In the genomic region with DNA sequence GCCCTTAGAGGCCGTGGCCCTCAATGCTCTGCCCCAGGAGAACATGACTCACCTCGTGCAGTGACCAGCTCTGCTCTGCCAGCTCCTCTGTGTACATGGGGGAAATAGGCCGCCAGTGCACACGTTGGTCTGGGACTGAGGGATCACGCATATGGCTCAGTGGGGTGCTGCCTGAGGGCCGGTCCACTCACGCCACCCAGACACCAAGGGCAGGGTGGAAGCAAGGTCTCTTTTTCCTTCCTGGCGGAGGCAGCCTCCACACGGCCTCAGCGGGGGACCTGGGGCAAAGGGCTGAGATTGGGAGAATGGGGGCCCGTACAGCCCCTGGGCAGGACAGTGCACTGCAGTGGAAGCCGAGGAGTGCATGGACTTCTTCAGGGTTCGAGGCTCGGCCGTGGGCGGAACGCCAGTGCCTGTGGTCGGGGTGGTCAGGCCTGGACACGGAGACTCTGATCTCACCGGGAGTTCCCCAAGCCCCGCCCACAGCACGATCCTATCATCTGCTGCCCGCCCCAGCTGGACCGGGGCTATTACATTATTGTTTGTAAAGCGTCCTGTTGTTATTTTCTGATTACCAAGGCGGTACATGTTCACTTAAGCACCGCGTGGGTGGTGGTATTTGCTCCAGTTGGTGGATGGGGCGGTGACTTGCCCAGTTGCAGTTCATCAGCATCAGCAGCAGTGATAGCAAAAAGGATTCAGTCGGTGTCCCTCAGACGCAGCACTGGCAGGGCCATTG, we compare ENCODE assay signal across 1 cellular context.
TF ChIP-seq lines count a peak whose summit lies in the region.

No MANE protein-coding gene starts in this region.

TF ChIP-seq in HepG2, 621 proteins besides CTCF, POLR2A, EP300 and RAD21 (continued from another document and continues in another):
- TF ChIP-seq, protein P1, sequence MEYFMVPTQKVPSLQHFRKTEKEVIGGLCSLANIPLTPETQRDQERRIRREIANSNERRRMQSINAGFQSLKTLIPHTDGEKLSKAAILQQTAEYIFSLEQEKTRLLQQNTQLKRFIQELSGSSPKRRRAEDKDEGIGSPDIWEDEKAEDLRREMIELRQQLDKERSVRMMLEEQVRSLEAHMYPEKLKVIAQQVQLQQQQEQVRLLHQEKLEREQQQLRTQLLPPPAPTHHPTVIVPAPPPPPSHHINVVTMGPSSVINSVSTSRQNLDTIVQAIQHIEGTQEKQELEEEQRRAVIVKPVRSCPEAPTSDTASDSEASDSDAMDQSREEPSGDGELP (IDR thresholded peaks at IDR 0.05; ENCODE audit: borderline replicate concordance, low read depth): peak; percentile 80
- TF ChIP-seq, protein P2, sequence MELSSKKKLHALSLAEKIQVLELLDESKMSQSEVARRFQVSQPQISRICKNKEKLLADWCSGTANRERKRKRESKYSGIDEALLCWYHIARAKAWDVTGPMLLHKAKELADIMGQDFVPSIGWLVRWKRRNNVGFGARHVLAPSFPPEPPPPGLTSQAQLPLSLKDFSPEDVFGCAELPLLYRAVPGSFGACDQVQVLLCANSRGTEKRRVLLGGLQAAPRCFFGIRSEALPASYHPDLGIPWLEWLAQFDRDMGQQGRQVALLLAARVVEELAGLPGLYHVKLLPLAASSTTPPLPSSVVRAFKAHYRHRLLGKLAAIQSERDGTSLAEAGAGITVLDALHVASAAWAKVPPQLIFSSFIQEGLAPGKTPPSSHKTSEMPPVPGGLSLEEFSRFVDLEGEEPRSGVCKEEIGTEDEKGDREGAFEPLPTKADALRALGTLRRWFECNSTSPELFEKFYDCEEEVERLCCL (CRISPR knock-in tag; IDR thresholded peaks at IDR 0.05; ENCODE audit: borderline replicate concordance): 0 out of 2 replicates have a peak, but pooled peaks have one; percentile 63
- TF ChIP-seq ZNF761 (CRISPR knock-in tag; conservative IDR thresholded peaks at IDR 0.05) (peak; percentile 77), ZKSCAN5 (CRISPR knock-in tag; IDR thresholded peaks at IDR 0.05) (no peak), ZNF75D (CRISPR knock-in tag; IDR thresholded peaks at IDR 0.05; ENCODE audit: borderline replicate concordance) (no peak), DMAP1 (CRISPR knock-in tag; IDR thresholded peaks at IDR 0.05) (no peak), ADNP (CRISPR knock-in tag; IDR thresholded peaks at IDR 0.05) (peak; percentile 50; the same call in 1 of the 2 replicates), HMG20A (CRISPR knock-in tag; IDR thresholded peaks at IDR 0.05; ENCODE audit: borderline replicate concordance) (0 out of 2 replicates have a peak, but pooled peaks have one; percentile 15), KDM1A (CRISPR knock-in tag; IDR thresholded peaks at IDR 0.05) (no peak), PAWR (CRISPR knock-in tag; IDR thresholded peaks at IDR 0.05; ENCODE audit: borderline replicate concordance) (no peak), RCOR2 (CRISPR knock-in tag; IDR thresholded peaks at IDR 0.05) (no peak), GATAD1 (CRISPR knock-in tag; IDR thresholded peaks at IDR 0.05) (peak; percentile 20; the same call in 1 of the 2 replicates), NFKBIZ (CRISPR knock-in tag; IDR thresholded peaks at IDR 0.05) (0 out of 2 replicates have a peak, but pooled peaks have one; percentile 27), IRF2 (CRISPR knock-in tag; IDR thresholded peaks at IDR 0.05) (peak; percentile 9; the same call in 1 of the 2 replicates), ZBTB20 (CRISPR knock-in tag; IDR thresholded peaks at IDR 0.05; ENCODE audit: borderline replicate concordance, low read depth) (0 out of 2 replicates have a peak, but pooled peaks have one; percentile 55), MED8 (CRISPR knock-in tag; IDR thresholded peaks at IDR 0.05; ENCODE audit: insufficient replicate concordance) (peak; percentile 36), NCOR1 (IDR thresholded peaks at IDR 0.05; ENCODE audit: borderline replicate concordance, low read length) (no peak), SRSF9 (IDR thresholded peaks at IDR 0.05; ENCODE audit: borderline replicate concordance, insufficient read depth, low read depth, low read length, poor library complexity, severe bottlenecking) (no peak), JDP2 (CRISPR knock-in tag; IDR thresholded peaks at IDR 0.05; ENCODE audit: borderline replicate concordance) (no peak), SRY (CRISPR knock-in tag; IDR thresholded peaks at IDR 0.05) (no peak), RXRB (CRISPR knock-in tag; IDR thresholded peaks at IDR 0.05; ENCODE audit: borderline replicate concordance) (0 out of 2 replicates have a peak, but pooled peaks have one; percentile 7), ZNF768 (CRISPR knock-in tag; IDR thresholded peaks at IDR 0.05) (peak; percentile 72; the same call in 1 of the 2 replicates), NAIF1 (CRISPR knock-in tag; IDR thresholded peaks at IDR 0.05; ENCODE audit: borderline replicate concordance) (peak; percentile 4; the same call in 1 of the 2 replicates), ZNF552 (CRISPR knock-in tag; IDR thresholded peaks at IDR 0.05; ENCODE audit: borderline replicate concordance) (0 out of 2 replicates have a peak, but pooled peaks have one; percentile 55), ZNF746 (CRISPR knock-in tag; IDR thresholded peaks at IDR 0.05) (peak; percentile 44; the same call in 1 of the 2 replicates), FOXA1 (IDR thresholded peaks at IDR 0.05) (no peak), FOXA1 (CRISPR knock-in tag; IDR thresholded peaks at IDR 0.05) (peak; percentile 48), BCL6 (CRISPR knock-in tag; IDR thresholded peaks at IDR 0.05) (no peak)
- TF ChIP-seq, protein P3, sequence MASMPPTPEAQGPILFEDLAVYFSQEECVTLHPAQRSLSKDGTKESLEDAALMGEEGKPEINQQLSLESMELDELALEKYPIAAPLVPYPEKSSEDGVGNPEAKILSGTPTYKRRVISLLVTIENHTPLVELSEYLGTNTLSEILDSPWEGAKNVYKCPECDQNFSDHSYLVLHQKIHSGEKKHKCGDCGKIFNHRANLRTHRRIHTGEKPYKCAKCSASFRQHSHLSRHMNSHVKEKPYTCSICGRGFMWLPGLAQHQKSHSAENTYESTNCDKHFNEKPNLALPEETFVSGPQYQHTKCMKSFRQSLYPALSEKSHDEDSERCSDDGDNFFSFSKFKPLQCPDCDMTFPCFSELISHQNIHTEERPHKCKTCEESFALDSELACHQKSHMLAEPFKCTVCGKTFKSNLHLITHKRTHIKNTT (CRISPR knock-in tag; IDR thresholded peaks at IDR 0.05): no peak
- TF ChIP-seq, protein P4, sequence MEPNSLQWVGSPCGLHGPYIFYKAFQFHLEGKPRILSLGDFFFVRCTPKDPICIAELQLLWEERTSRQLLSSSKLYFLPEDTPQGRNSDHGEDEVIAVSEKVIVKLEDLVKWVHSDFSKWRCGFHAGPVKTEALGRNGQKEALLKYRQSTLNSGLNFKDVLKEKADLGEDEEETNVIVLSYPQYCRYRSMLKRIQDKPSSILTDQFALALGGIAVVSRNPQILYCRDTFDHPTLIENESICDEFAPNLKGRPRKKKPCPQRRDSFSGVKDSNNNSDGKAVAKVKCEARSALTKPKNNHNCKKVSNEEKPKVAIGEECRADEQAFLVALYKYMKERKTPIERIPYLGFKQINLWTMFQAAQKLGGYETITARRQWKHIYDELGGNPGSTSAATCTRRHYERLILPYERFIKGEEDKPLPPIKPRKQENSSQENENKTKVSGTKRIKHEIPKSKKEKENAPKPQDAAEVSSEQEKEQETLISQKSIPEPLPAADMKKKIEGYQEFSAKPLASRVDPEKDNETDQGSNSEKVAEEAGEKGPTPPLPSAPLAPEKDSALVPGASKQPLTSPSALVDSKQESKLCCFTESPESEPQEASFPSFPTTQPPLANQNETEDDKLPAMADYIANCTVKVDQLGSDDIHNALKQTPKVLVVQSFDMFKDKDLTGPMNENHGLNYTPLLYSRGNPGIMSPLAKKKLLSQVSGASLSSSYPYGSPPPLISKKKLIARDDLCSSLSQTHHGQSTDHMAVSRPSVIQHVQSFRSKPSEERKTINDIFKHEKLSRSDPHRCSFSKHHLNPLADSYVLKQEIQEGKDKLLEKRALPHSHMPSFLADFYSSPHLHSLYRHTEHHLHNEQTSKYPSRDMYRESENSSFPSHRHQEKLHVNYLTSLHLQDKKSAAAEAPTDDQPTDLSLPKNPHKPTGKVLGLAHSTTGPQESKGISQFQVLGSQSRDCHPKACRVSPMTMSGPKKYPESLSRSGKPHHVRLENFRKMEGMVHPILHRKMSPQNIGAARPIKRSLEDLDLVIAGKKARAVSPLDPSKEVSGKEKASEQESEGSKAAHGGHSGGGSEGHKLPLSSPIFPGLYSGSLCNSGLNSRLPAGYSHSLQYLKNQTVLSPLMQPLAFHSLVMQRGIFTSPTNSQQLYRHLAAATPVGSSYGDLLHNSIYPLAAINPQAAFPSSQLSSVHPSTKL (CRISPR knock-in tag; IDR thresholded peaks at IDR 0.05): no peak
- TF ChIP-seq, protein P5, sequence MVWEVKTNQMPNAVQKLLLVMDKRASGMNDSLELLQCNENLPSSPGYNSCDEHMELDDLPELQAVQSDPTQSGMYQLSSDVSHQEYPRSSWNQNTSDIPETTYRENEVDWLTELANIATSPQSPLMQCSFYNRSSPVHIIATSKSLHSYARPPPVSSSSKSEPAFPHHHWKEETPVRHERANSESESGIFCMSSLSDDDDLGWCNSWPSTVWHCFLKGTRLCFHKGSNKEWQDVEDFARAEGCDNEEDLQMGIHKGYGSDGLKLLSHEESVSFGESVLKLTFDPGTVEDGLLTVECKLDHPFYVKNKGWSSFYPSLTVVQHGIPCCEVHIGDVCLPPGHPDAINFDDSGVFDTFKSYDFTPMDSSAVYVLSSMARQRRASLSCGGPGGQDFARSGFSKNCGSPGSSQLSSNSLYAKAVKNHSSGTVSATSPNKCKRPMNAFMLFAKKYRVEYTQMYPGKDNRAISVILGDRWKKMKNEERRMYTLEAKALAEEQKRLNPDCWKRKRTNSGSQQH (CRISPR knock-in tag; IDR thresholded peaks at IDR 0.05; ENCODE audit: low read depth): 0 out of 2 replicates have a peak, but pooled peaks have one; percentile 24
- TF ChIP-seq, protein P6, sequence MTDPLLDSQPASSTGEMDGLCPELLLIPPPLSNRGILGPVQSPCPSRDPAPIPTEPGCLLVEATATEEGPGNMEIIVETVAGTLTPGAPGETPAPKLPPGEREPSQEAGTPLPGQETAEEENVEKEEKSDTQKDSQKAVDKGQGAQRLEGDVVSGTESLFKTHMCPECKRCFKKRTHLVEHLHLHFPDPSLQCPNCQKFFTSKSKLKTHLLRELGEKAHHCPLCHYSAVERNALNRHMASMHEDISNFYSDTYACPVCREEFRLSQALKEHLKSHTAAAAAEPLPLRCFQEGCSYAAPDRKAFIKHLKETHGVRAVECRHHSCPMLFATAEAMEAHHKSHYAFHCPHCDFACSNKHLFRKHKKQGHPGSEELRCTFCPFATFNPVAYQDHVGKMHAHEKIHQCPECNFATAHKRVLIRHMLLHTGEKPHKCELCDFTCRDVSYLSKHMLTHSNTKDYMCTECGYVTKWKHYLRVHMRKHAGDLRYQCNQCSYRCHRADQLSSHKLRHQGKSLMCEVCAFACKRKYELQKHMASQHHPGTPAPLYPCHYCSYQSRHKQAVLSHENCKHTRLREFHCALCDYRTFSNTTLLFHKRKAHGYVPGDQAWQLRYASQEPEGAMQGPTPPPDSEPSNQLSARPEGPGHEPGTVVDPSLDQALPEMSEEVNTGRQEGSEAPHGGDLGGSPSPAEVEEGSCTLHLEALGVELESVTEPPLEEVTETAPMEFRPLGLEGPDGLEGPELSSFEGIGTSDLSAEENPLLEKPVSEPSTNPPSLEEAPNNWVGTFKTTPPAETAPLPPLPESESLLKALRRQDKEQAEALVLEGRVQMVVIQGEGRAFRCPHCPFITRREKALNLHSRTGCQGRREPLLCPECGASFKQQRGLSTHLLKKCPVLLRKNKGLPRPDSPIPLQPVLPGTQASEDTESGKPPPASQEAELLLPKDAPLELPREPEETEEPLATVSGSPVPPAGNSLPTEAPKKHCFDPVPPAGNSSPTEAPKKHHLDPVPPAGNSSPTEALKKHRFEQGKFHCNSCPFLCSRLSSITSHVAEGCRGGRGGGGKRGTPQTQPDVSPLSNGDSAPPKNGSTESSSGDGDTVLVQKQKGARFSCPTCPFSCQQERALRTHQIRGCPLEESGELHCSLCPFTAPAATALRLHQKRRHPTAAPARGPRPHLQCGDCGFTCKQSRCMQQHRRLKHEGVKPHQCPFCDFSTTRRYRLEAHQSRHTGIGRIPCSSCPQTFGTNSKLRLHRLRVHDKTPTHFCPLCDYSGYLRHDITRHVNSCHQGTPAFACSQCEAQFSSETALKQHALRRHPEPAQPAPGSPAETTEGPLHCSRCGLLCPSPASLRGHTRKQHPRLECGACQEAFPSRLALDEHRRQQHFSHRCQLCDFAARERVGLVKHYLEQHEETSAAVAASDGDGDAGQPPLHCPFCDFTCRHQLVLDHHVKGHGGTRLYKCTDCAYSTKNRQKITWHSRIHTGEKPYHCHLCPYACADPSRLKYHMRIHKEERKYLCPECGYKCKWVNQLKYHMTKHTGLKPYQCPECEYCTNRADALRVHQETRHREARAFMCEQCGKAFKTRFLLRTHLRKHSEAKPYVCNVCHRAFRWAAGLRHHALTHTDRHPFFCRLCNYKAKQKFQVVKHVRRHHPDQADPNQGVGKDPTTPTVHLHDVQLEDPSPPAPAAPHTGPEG (CRISPR knock-in tag; IDR thresholded peaks at IDR 0.05): peak; percentile 23; the same call in 1 of the 2 replicates
- TF ChIP-seq, protein P7, sequence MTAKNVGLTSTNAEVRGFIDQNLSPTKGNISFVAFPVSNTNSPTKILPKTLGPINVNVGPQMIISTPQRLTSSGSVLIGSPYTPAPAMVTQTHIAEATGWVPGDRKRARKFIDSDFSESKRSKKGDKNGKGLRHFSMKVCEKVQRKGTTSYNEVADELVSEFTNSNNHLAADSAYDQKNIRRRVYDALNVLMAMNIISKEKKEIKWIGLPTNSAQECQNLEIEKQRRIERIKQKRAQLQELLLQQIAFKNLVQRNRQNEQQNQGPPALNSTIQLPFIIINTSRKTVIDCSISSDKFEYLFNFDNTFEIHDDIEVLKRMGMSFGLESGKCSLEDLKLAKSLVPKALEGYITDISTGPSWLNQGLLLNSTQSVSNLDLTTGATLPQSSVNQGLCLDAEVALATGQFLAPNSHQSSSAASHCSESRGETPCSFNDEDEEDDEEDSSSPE (CRISPR knock-in tag; IDR thresholded peaks at IDR 0.05): 0 out of 2 replicates have a peak, but pooled peaks have one; percentile 20
- TF ChIP-seq, protein P8, sequence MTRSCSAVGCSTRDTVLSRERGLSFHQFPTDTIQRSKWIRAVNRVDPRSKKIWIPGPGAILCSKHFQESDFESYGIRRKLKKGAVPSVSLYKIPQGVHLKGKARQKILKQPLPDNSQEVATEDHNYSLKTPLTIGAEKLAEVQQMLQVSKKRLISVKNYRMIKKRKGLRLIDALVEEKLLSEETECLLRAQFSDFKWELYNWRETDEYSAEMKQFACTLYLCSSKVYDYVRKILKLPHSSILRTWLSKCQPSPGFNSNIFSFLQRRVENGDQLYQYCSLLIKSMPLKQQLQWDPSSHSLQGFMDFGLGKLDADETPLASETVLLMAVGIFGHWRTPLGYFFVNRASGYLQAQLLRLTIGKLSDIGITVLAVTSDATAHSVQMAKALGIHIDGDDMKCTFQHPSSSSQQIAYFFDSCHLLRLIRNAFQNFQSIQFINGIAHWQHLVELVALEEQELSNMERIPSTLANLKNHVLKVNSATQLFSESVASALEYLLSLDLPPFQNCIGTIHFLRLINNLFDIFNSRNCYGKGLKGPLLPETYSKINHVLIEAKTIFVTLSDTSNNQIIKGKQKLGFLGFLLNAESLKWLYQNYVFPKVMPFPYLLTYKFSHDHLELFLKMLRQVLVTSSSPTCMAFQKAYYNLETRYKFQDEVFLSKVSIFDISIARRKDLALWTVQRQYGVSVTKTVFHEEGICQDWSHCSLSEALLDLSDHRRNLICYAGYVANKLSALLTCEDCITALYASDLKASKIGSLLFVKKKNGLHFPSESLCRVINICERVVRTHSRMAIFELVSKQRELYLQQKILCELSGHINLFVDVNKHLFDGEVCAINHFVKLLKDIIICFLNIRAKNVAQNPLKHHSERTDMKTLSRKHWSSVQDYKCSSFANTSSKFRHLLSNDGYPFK (CRISPR knock-in tag; IDR thresholded peaks at IDR 0.05; ENCODE audit: borderline replicate concordance): peak; percentile 36; the same call in 1 of the 2 replicates
- TF ChIP-seq, protein P9, sequence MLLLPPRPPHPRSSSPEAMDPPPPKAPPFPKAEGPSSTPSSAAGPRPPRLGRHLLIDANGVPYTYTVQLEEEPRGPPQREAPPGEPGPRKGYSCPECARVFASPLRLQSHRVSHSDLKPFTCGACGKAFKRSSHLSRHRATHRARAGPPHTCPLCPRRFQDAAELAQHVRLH (CRISPR knock-in tag; IDR thresholded peaks at IDR 0.05; ENCODE audit: borderline replicate concordance, low read depth): peak; percentile 43; the same call in 1 of the 2 replicates
